In genomic region chr11:9037046-9037780, GRCh38 we compare ENCODE assay signal across 15 cellular contexts. TPM values are rescaled to one million over a fixed set of nuclear protein-coding genes. Genes with fewer than 3 reads are reported as not detected.
DNase-seq lines count a peak whose midpoint lies in the region; ATAC-seq and TF ChIP-seq lines count a peak whose summit lies in the region.
"Had no signal": no experiment of that assay in that cellular context is flagged by ENCODE, and none has a peak within 500 bp of the region (broad histone marks: within the 10 kb centered on the region; RNA-seq: fewer than 3 reads in every experiment).

No MANE protein-coding gene starts in this region.

- H3K4me3 Mint-ChIP-seq in GM23338, result no peak overlapping the region
- H3K4me3 Mint-ChIP-seq in endodermal cell, result no peak overlapping the region
- H3K4me3 Mint-ChIP-seq in natural killer cell treated with Interleukin-12 subunit alpha and Interleukin-12 subunit beta and Interleukin-15 and Interleukin-18, amount 100 ng/mL, for 72 hours, result no peak overlapping the region

- H3K27ac Mint-ChIP-seq in GM23338, result peak overlapping the region; percentile 50; the same call in 1 of the 2 replicates
- H3K27ac Mint-ChIP-seq in endodermal cell, result no peak overlapping the region
- no peak overlapping the region for H3K27ac Mint-ChIP-seq in natural killer cell treated with Interleukin-12 subunit alpha and Interleukin-12 subunit beta and Interleukin-15 and Interleukin-18, amount 100 ng/mL, for 72 hours

- H3K9me3 ChIP-seq in NT2/D1 (ENCODE audit: insufficient read depth, low read length) (0 out of 2 replicates have a peak, but pooled peaks cover 4% of the 10 kb centered on the region), endodermal cell (ENCODE audit: control insufficient read depth, low read length) (no peaks in the 10 kb centered on the region), neuronal stem cell (replicated peaks in 1 of 2; ENCODE audit: control insufficient read depth in 2 of 2, insufficient read depth in 1 of 2, low read depth in 1 of 2, low read length in 2 of 2) (peaks cover 2 to 18% of the 10 kb centered on the region in 2 donors)

- no peaks in the 10 kb centered on the region for H3K36me3 ChIP-seq in GM23338 (ENCODE audit: insufficient read depth)
- H3K36me3 ChIP-seq in NT2/D1 (ENCODE audit: insufficient read depth, insufficient read length, low read length), result no peaks in the 10 kb centered on the region
- no peaks in the 10 kb centered on the region for H3K36me3 ChIP-seq in endodermal cell (ENCODE audit: control insufficient read depth, insufficient read depth, low read length)
- no peaks in the 10 kb centered on the region for H3K36me3 ChIP-seq in neuronal stem cell (replicated peaks in 1 of 2; ENCODE audit: control insufficient read depth in 2 of 2, insufficient read depth in 2 of 2, low read length in 2 of 2)

- no peak overlapping the region for H2BK5ac ChIP-seq in neuronal stem cell (ENCODE audit: low read length)

- no peak overlapping the region for H3K4me2 ChIP-seq in GM23338
- no peak overlapping the region for H3K4me2 ChIP-seq in neuronal stem cell (ENCODE audit: insufficient read depth, low read length, poor library complexity, severe bottlenecking)
- H3K4me2 ChIP-seq: PC-9 had no signal

- H3K27me3 ChIP-seq in GM23338 (ENCODE audit: insufficient read depth), result no peaks in the 10 kb centered on the region
- H3K27me3 ChIP-seq in NT2/D1 (ENCODE audit: insufficient read depth, insufficient read length), result no peaks in the 10 kb centered on the region
- H3K27me3 ChIP-seq in endodermal cell (ENCODE audit: control insufficient read depth, insufficient read depth, low read length, poor library complexity, severe bottlenecking), result peaks cover 7% of the 10 kb centered on the region
- peaks cover 0 to 14% (median 0%) of the 10 kb centered on the region in 3 experiments for H3K27me3 ChIP-seq in neuronal stem cell (ENCODE audit: control insufficient read depth in 3 of 3, insufficient read depth in 3 of 3, low read depth in 1 of 3, low read length in 3 of 3)

- H4K8ac ChIP-seq in neuronal stem cell (ENCODE audit: low read depth, low read length), result no peak overlapping the region

- H3K9me2 ChIP-seq in GM23338 (ENCODE audit: insufficient read depth), result no peaks in the 10 kb centered on the region

- no peak overlapping the region for H3K4ac ChIP-seq in neuronal stem cell (ENCODE audit: low read length)

- H3K18ac ChIP-seq in neuronal stem cell (ENCODE audit: low read length), result peak overlapping the region; percentile 49

- no peaks in the 10 kb centered on the region for H3K36me3 Mint-ChIP-seq in GM23338 (ENCODE audit: low read depth)
- no peaks in the 10 kb centered on the region for H3K36me3 Mint-ChIP-seq in endodermal cell (ENCODE audit: low read depth)
- no peaks in the 10 kb centered on the region for H3K36me3 Mint-ChIP-seq in natural killer cell treated with Interleukin-12 subunit alpha and Interleukin-12 subunit beta and Interleukin-15 and Interleukin-18, amount 100 ng/mL, for 72 hours

- WGBS in endodermal cell (ENCODE audit: insufficient coverage in 1 of 2, insufficient read length in 1 of 2), 2 experiments, result 50 to 66% methylated on average over 7 of the region's 7 CpGs
- WGBS in neuronal stem cell (ENCODE audit: extremely low coverage in 2 of 2, insufficient read length in 2 of 2, insufficient replicate concordance in 1 of 2), 2 donors, result no CpG with 5 or more reads among the region's 7 CpGs

- no peak overlapping the region for H2AK5ac ChIP-seq in neuronal stem cell (ENCODE audit: low read depth, low read length)

- H3K79me2 ChIP-seq in GM23338 (replicated peaks; ENCODE audit: insufficient read depth), result no peaks in the 10 kb centered on the region

- H4K91ac ChIP-seq in neuronal stem cell (ENCODE audit: low read depth, low read length, poor library complexity), result no peak overlapping the region

- H3K9ac ChIP-seq in NT2/D1 (ENCODE audit: insufficient read length, low read depth), result no peak overlapping the region
- H3K9ac ChIP-seq in endodermal cell (ENCODE audit: extremely low read depth, low read length, poor library complexity, severe bottlenecking), result no peak overlapping the region
- no peak overlapping the region for H3K9ac ChIP-seq in neuronal stem cell (ENCODE audit: low read depth, low read length, poor library complexity)

- no peak overlapping the region for H3K23ac ChIP-seq in neuronal stem cell (ENCODE audit: low read depth, low read length, poor library complexity)

- no peak overlapping the region for H3K14ac ChIP-seq in neuronal stem cell (ENCODE audit: low read length)

- H2BK15ac ChIP-seq in neuronal stem cell (ENCODE audit: low read length), result no peak overlapping the region

- intact Hi-C loops in left cardiac atrium (cut with DNase I), result no loop called here

- H3K4me3 ChIP-seq in GM23338 (no peak overlapping the region), NT2/D1 (ENCODE audit: insufficient read length, low read depth) (no peak overlapping the region), endodermal cell (ENCODE audit: low read length) (no peak overlapping the region), neuronal stem cell (ENCODE audit: low read length in 2 of 2) (peak overlapping the region in 1 of 2 donors; percentile 7)
- H3K4me3 ChIP-seq: PC-9 had no signal

- no peaks in the 10 kb centered on the region for H3K79me1 ChIP-seq in neuronal stem cell (ENCODE audit: low read depth, low read length)

- H4K20me1 ChIP-seq in GM23338 (replicated peaks; ENCODE audit: insufficient read depth), result no peaks in the 10 kb centered on the region

- no peaks in the 10 kb centered on the region for H3F3A ChIP-seq in GM23338 (replicated peaks; ENCODE audit: low read depth)

- DNase-seq in GM23338 (ENCODE audit: low spot score) (no peak), NT2/D1 (ENCODE audit: low read depth, low spot score) (peak; percentile 20), endodermal cell (no peak), neuronal stem cell (ENCODE audit: low spot score) (peak; percentile 79), left cardiac atrium (no peak), amygdala (lab: John Stamatoyannopoulos, UW) (no peak), NCI-H2107 (lab: John Stamatoyannopoulos, UW) (no peak)
- DNase-seq in natural killer cell treated with Interleukin-12 subunit alpha and Interleukin-12 subunit beta and Interleukin-15 and Interleukin-18, amount 100 ng/mL, for 72 hours (ENCODE audit: low spot score), result no peak
- DNase-seq: DMS153, NCI-H1105, NCI-H1694, NCI-H2171, NCI-H748 treated with DMSO at 0.1 percent for 48 hours, PC-9 had no signal

- H2BK120ac ChIP-seq in neuronal stem cell (ENCODE audit: low read depth, low read length), result no peak overlapping the region

- H2AFZ ChIP-seq in GM23338 (peak overlapping the region; percentile 77), neuronal stem cell (ENCODE audit: low read length) (peak overlapping the region; percentile 89)
- H2AFZ ChIP-seq: PC-9 had no signal

- ATAC-seq in GM23338 (peak; percentile 84), left cardiac atrium (no peak)
- no peak for ATAC-seq in natural killer cell treated with Interleukin-12 subunit alpha and Interleukin-12 subunit beta and Interleukin-15 and Interleukin-18, amount 100 ng/mL, for 72 hours

- H3K9me3 Mint-ChIP-seq in GM23338 (no peaks in the 10 kb centered on the region), endodermal cell (no peaks in the 10 kb centered on the region)
- no peaks in the 10 kb centered on the region for H3K9me3 Mint-ChIP-seq in natural killer cell treated with Interleukin-12 subunit alpha and Interleukin-12 subunit beta and Interleukin-15 and Interleukin-18, amount 100 ng/mL, for 72 hours

- TF ChIP-seq CTCF in GM23338 (conservative IDR thresholded peaks at IDR 0.05; ENCODE audit: low read depth in 2 of 2) (no peak), endodermal cell (conservative IDR thresholded peaks at IDR 0.05) (no peak)

- H2BK12ac ChIP-seq in neuronal stem cell (ENCODE audit: low read length), result no peak overlapping the region

- H3K4me1 ChIP-seq in GM23338 (ENCODE audit: insufficient read depth) (peaks cover 11% of the 10 kb centered on the region; the same call in 1 of the 2 replicates), NT2/D1 (ENCODE audit: insufficient read depth, insufficient read length) (peaks cover 3% of the 10 kb centered on the region), endodermal cell (ENCODE audit: control insufficient read depth, insufficient read depth, low read length) (no peaks in the 10 kb centered on the region), neuronal stem cell (ENCODE audit: control insufficient read depth in 2 of 2, insufficient read depth in 1 of 2, low read depth in 1 of 2, low read length in 2 of 2) (peaks cover 7 to 13% of the 10 kb centered on the region in 2 donors)

- no peak overlapping the region for H3K27ac ChIP-seq in GM23338 (ENCODE audit: low read depth)
- H3K27ac ChIP-seq in endodermal cell (ENCODE audit: low read depth, low read length), result peak overlapping the region; percentile 68
- peak overlapping the region; percentile 94 for H3K27ac ChIP-seq in neuronal stem cell (replicated peaks; ENCODE audit: low read length)
- H3K27ac ChIP-seq: PC-9 had no signal

- H3K4me1 Mint-ChIP-seq in GM23338 (peaks cover 17% of the 10 kb centered on the region), endodermal cell (peaks cover 6% of the 10 kb centered on the region)
- no peaks in the 10 kb centered on the region for H3K4me1 Mint-ChIP-seq in natural killer cell treated with Interleukin-12 subunit alpha and Interleukin-12 subunit beta and Interleukin-15 and Interleukin-18, amount 100 ng/mL, for 72 hours (ENCODE audit: low read depth in 2 of 2)

- H3K27me3 Mint-ChIP-seq in GM23338 (ENCODE audit: insufficient read depth, low read depth, poor library complexity), result no peaks in the 10 kb centered on the region
- H3K27me3 Mint-ChIP-seq in endodermal cell (ENCODE audit: insufficient read depth), result no peaks in the 10 kb centered on the region
- peaks cover 8 to 24% of the 10 kb centered on the region in 2 donors for H3K27me3 Mint-ChIP-seq in natural killer cell treated with Interleukin-12 subunit alpha and Interleukin-12 subunit beta and Interleukin-15 and Interleukin-18, amount 100 ng/mL, for 72 hours

RNA-seq across cellular contexts. Expression of gene NRIP3, which starts 33.4 kb away (rescaled TPM):
- 7.9 and 8.0 TPM in 2 replicates for total RNA-seq in GM23338 (2014; rRNA removed; shearing (Covaris generic))
- polyA plus RNA-seq in GM23338 (2016; fragmentation: Nextera tagmentation; extraction: Ambion mirVana), result 3.0 and 3.2 TPM in 2 replicates
- total RNA-seq in endodermal cell (1 to 10 TPM in 1 of 2 donors, under 1 TPM in 1; 0.95 to 1.2 TPM), left cardiac atrium (1 to 10 TPM; 1.8 to 1.9 TPM)
- 2.6 TPM for polyA plus RNA-seq in endodermal cell (2013, experiment 1 of 2)
- 2.9 TPM for polyA plus RNA-seq in endodermal cell (2013, experiment 2 of 2)
- polyA plus RNA-seq in neuronal stem cell (2013, experiment 1 of 2), result 5.7 TPM
- 5.6 TPM for polyA plus RNA-seq in neuronal stem cell (2013, experiment 2 of 2)
- 1 to 10 TPM; 1.7 to 2.7 TPM for total RNA-seq in natural killer cell treated with Interleukin-12 subunit alpha and Interleukin-12 subunit beta and Interleukin-15 and Interleukin-18, amount 100 ng/mL, for 72 hours

RNA-seq across cellular contexts. Expression of gene SCUBE2, which starts 54.2 kb away (rescaled TPM):
- total RNA-seq in GM23338 (2014; rRNA removed; shearing (Covaris generic)), result 0.63 TPM in 1 of 2 replicates, not detected in the other
- 0.47 and 1.2 TPM in 2 replicates for polyA plus RNA-seq in GM23338 (2016; fragmentation: Nextera tagmentation; extraction: Ambion mirVana)
- total RNA-seq in endodermal cell (1 to 10 TPM; 1.5 to 2.0 TPM), left cardiac atrium (1 to 10 TPM; 2.0 to 4.4 TPM)
- polyA plus RNA-seq in endodermal cell (2013, experiment 1 of 2), result 12.1 TPM
- 8.9 TPM for polyA plus RNA-seq in endodermal cell (2013, experiment 2 of 2)
- 5.7 TPM for polyA plus RNA-seq in neuronal stem cell (2013, experiment 1 of 2)
- polyA plus RNA-seq in neuronal stem cell (2013, experiment 2 of 2), result 6.0 TPM
- total RNA-seq in natural killer cell treated with Interleukin-12 subunit alpha and Interleukin-12 subunit beta and Interleukin-15 and Interleukin-18, amount 100 ng/mL, for 72 hours, result under 1 TPM in 1 of 2 donors, not detected in 1; 0.40 TPM
- total RNA-seq: NCI-H460, PC-9 had no signal

Comparison
In these comparisons a context has a peak if more than half of its experiments do, and no peak if none do; other contexts are left out.
1. DNase-seq: peak in NT2/D1 (single experiment) and neuronal stem cell (single experiment); none in GM23338 (single experiment), endodermal cell (single experiment), left cardiac atrium (single experiment), natural killer cell treated with Interleukin-12 subunit alpha and Interleukin-12 subunit beta and Interleukin-15 and Interleukin-18, amount 100 ng/mL, for 72 hours (single experiment), amygdala (0 of 56) and NCI-H2107 (single experiment).